In the genomic region with DNA sequence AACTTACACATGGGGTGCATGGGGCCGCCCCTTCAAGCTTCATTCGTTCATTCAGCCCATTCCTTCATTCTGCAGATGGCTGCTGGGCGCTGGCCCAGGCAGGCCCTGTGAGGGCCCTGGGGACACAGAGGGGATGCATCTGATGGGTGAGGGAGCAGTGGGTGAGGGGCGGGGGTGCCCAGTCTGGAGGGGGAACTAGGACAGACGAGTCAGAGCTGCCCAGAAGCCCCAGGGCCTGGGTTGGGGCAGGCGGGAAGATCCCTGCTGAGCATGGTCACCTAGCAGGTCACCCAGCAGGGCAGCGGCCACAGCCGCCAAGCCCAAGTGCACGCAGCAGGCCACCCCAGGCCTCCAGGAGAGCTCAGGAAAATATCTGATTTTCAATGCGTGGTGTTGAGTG, we compare ENCODE assay signal across 1 cellular context.
TF ChIP-seq lines count a peak whose summit lies in the region.

No MANE protein-coding gene starts in this region.

TF ChIP-seq in IMR-90, 13 proteins besides CTCF, POLR2A, EP300 and RAD21:
- no peak for TF ChIP-seq USF2 (IDR thresholded peaks at IDR 0.05; ENCODE audit: low read depth, low read length)
- no peak for TF ChIP-seq CHD1 (IDR thresholded peaks at IDR 0.05; ENCODE audit: low read depth, low read length)
- no peak for TF ChIP-seq RCOR1 (IDR thresholded peaks at IDR 0.05; ENCODE audit: insufficient replicate concordance, low read length)
- no peak for TF ChIP-seq RFX5 (IDR thresholded peaks at IDR 0.05; ENCODE audit: low read depth, low read length)
- no peak for TF ChIP-seq NFE2L2 (IDR thresholded peaks at IDR 0.05; ENCODE audit: low read depth, low read length)
- no peak for TF ChIP-seq MXI1 (IDR thresholded peaks at IDR 0.05; ENCODE audit: borderline replicate concordance, low read depth, low read length)
- no peak for TF ChIP-seq BHLHE40 (IDR thresholded peaks at IDR 0.05; ENCODE audit: low read depth, low read length)
- TF ChIP-seq FOS (IDR thresholded peaks at IDR 0.05; ENCODE audit: low read depth, low read length) = no peak
- no peak for TF ChIP-seq MAZ (IDR thresholded peaks at IDR 0.05; ENCODE audit: borderline replicate concordance, low read depth, low read length)
- TF ChIP-seq, protein P1, sequence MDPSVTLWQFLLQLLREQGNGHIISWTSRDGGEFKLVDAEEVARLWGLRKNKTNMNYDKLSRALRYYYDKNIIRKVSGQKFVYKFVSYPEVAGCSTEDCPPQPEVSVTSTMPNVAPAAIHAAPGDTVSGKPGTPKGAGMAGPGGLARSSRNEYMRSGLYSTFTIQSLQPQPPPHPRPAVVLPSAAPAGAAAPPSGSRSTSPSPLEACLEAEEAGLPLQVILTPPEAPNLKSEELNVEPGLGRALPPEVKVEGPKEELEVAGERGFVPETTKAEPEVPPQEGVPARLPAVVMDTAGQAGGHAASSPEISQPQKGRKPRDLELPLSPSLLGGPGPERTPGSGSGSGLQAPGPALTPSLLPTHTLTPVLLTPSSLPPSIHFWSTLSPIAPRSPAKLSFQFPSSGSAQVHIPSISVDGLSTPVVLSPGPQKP (IDR thresholded peaks at IDR 0.05; ENCODE audit: borderline replicate concordance, low read depth, low read length) = no peak
- no peak for TF ChIP-seq CEBPB (IDR thresholded peaks at IDR 0.05; ENCODE audit: low read depth, low read length)
- no peak for TF ChIP-seq MAFK (IDR thresholded peaks at IDR 0.05; ENCODE audit: low read depth, low read length)
- TF ChIP-seq SMC3 (IDR thresholded peaks at IDR 0.05; ENCODE audit: low read depth, low read length) = no peak
